Comparison of ENCODE assay signal across 1 cellular context in genomic region chr6:109478222-109478805, GRCh38.
TF ChIP-seq lines count a peak whose summit lies in the region.

No MANE protein-coding gene starts in this region.

TF ChIP-seq in GM23338, 12 proteins besides CTCF, POLR2A, EP300 and RAD21 (continued from another document):
- TF ChIP-seq, protein P1, sequence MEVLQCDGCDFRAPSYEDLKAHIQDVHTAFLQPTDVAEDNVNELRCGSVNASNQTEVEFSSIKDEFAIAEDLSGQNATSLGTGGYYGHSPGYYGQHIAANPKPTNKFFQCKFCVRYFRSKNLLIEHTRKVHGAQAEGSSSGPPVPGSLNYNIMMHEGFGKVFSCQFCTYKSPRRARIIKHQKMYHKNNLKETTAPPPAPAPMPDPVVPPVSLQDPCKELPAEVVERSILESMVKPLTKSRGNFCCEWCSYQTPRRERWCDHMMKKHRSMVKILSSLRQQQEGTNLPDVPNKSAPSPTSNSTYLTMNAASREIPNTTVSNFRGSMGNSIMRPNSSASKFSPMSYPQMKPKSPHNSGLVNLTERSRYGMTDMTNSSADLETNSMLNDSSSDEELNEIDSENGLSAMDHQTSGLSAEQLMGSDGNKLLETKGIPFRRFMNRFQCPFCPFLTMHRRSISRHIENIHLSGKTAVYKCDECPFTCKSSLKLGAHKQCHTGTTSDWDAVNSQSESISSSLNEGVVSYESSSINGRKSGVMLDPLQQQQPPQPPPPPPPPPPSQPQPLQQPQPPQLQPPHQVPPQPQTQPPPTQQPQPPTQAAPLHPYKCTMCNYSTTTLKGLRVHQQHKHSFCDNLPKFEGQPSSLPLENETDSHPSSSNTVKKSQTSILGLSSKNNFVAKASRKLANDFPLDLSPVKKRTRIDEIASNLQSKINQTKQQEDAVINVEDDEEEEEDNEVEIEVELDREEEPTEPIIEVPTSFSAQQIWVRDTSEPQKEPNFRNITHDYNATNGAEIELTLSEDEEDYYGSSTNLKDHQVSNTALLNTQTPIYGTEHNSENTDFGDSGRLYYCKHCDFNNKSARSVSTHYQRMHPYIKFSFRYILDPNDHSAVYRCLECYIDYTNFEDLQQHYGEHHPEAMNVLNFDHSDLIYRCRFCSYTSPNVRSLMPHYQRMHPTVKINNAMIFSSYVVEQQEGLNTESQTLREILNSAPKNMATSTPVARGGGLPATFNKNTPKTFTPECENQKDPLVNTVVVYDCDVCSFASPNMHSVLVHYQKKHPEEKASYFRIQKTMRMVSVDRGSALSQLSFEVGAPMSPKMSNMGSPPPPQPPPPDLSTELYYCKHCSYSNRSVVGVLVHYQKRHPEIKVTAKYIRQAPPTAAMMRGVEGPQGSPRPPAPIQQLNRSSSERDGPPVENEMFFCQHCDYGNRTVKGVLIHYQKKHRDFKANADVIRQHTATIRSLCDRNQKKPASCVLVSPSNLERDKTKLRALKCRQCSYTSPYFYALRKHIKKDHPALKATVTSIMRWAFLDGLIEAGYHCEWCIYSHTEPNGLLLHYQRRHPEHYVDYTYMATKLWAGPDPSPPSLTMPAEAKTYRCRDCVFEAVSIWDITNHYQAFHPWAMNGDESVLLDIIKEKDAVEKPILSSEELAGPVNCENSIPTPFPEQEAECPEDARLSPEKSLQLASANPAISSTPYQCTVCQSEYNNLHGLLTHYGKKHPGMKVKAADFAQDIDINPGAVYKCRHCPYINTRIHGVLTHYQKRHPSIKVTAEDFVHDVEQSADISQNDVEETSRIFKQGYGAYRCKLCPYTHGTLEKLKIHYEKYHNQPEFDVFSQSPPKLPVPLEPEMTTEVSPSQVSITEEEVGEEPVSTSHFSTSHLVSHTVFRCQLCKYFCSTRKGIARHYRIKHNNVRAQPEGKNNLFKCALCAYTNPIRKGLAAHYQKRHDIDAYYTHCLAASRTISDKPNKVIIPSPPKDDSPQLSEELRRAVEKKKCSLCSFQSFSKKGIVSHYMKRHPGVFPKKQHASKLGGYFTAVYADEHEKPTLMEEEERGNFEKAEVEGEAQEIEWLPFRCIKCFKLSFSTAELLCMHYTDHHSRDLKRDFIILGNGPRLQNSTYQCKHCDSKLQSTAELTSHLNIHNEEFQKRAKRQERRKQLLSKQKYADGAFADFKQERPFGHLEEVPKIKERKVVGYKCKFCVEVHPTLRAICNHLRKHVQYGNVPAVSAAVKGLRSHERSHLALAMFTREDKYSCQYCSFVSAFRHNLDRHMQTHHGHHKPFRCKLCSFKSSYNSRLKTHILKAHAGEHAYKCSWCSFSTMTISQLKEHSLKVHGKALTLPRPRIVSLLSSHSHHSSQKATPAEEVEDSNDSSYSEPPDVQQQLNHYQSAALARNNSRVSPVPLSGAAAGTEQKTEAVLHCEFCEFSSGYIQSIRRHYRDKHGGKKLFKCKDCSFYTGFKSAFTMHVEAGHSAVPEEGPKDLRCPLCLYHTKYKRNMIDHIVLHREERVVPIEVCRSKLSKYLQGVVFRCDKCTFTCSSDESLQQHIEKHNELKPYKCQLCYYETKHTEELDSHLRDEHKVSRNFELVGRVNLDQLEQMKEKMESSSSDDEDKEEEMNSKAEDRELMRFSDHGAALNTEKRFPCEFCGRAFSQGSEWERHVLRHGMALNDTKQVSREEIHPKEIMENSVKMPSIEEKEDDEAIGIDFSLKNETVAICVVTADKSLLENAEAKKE (CRISPR knock-in tag; IDR thresholded peaks at IDR 0.05), result no peak
- TF ChIP-seq EZH2 (IDR thresholded peaks at IDR 0.05; ENCODE audit: low read depth, unreplicated experiment), result no peak
- no peak for TF ChIP-seq POLR2AphosphoS5 (IDR thresholded peaks at IDR 0.05; ENCODE audit: low read depth)
- TF ChIP-seq EZH2phosphoT487 (IDR thresholded peaks at IDR 0.05; ENCODE audit: unreplicated experiment), result no peak
- TF ChIP-seq JUNB (IDR thresholded peaks at IDR 0.05; ENCODE audit: unreplicated experiment), result no peak
